Comparison of ENCODE assay signal across 11 cellular contexts in the genomic region with DNA sequence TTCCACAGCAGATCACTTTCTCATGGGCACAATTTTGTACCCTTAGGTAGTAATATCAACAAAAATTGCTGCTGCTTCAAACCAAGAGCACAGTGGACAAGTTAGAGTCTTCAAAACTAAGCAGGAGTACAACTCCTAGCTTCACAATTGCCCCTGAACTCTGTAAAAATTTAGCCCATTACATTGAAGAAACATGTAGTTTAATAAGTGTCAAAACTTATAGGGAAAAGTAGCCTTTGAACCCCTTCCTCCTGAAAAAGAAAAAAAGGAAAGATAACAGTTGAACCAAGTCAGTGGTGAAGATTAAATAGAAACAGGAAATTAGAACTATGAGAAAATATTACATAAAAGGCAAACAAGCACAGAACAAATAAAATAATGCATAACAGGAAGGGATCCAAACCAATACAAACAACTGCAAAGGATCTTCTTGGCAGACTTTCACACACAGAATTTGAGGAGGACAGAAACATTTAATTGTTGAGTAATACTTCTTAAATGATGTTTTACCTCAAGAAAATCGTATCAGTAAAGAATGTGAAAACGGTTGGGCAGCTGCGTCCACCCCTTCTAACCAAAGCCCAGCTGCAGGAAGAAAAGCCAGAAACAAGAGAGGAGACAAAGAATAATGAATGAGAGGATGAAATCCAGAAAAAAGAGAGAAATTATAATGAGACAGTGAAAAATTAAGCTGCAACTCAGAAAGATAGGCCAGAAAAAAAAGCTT.
DNase-seq lines count a peak whose midpoint lies in the region; ATAC-seq and TF ChIP-seq lines count a peak whose summit lies in the region.
"Had no signal": no experiment of that assay in that cellular context is flagged by ENCODE, and none has a peak within 500 bp of the region (broad histone marks: within the 10 kb centered on the region; RNA-seq: fewer than 3 reads in every experiment).

No MANE protein-coding gene starts in this region.

- no peak for ATAC-seq in HG03460 (IDR thresholded peaks at IDR 0.05; ENCODE audit: unreplicated experiment)
- no peak for ATAC-seq in effector memory CD8-positive, alpha-beta T cell (replicated peaks)

- no peak for TF ChIP-seq CTCF in BJ (IDR thresholded peaks at IDR 0.05; ENCODE audit: insufficient read depth, low read depth, low read length)
- no peak for TF ChIP-seq CTCF in A673 (conservative IDR thresholded peaks at IDR 0.05; ENCODE audit: low read depth, low read length)

- H3K36me3 Mint-ChIP-seq in immature natural killer cell, result no peaks in the 10 kb centered on the region
- no peaks in the 10 kb centered on the region for H3K36me3 Mint-ChIP-seq in effector memory CD8-positive, alpha-beta T cell (ENCODE audit: insufficient read depth)

- DNase-seq in BJ (ENCODE audit: low read depth) (peak; percentile 47), MG63 (peak; percentile 72), epidermal melanocyte (ENCODE audit: insufficient read length, low spot score) (peak; percentile 18), non-pigmented ciliary epithelial cell (ENCODE audit: low read depth) (peak; percentile 31), immature natural killer cell (no peak), A673 (ENCODE audit: low spot score) (no peak)
- no peak for DNase-seq in effector memory CD8-positive, alpha-beta T cell
- DNase-seq: activated CD4-positive, CD25-positive, alpha-beta regulatory T cell; NCI-H2081 had no signal

- H3K9me3 ChIP-seq in MG63 (peaks cover 17% of the 10 kb centered on the region), A673 (ENCODE audit: low read depth, low read length, poor library complexity, severe bottlenecking) (peaks cover 6% of the 10 kb centered on the region)

- H3K36me3 ChIP-seq in BJ (ENCODE audit: control insufficient read depth, insufficient read depth, low read length) (no peaks in the 10 kb centered on the region), MG63 (no peaks in the 10 kb centered on the region), A673 (ENCODE audit: insufficient read depth, low read length, poor library complexity, severe bottlenecking) (no peaks in the 10 kb centered on the region)

- H3K4me1 Mint-ChIP-seq in immature natural killer cell, result no peaks in the 10 kb centered on the region
- no peaks in the 10 kb centered on the region for H3K4me1 Mint-ChIP-seq in effector memory CD8-positive, alpha-beta T cell (ENCODE audit: low read depth in 2 of 2)

- POLR2A ChIA-PET in BJ (lab: Charles Lee), result no interaction called here
- POLR2A ChIA-PET in A673 (lab: Charles Lee; ENCODE audit: low non-redundant PET), result no interaction called here

- H3K4me3 ChIP-seq in BJ (ENCODE audit: low read depth, low read length), result no peak overlapping the region
- no peak overlapping the region for H3K4me3 ChIP-seq in MG63
- no peak overlapping the region for H3K4me3 ChIP-seq in A673 (ENCODE audit: low read depth, low read length, poor library complexity, severe bottlenecking)

- H3K27ac ChIP-seq in A673 (ENCODE audit: low read depth, low read length, poor library complexity, severe bottlenecking), result no peak overlapping the region

- intact Hi-C loops in A673 (cut with micrococcal nuclease; ENCODE audit: unreplicated experiment), result no loop called here

- peaks cover 3 to 22% (median 8%) of the 10 kb centered on the region in 6 donors for H3K9me3 Mint-ChIP-seq in immature natural killer cell
- peaks cover 0 to under 1% of the 10 kb centered on the region in 2 donors for H3K9me3 Mint-ChIP-seq in effector memory CD8-positive, alpha-beta T cell

- no peak overlapping the region for H3K27ac Mint-ChIP-seq in immature natural killer cell
- H3K27ac Mint-ChIP-seq in effector memory CD8-positive, alpha-beta T cell, result no peak overlapping the region
- H3K27ac Mint-ChIP-seq: activated T-helper 2 cell treated with anti-CD3 and anti-CD28 coated beads, Interferon-gamma antibody, Interleukin-2, Interleukin-4, amounts not matched to agents 10 μg/mL and 5 μg/mL and 100 μg/mL, durations not matched to agents 14 hours and 24 hours and 36 hours had no signal

- H3K27me3 ChIP-seq in BJ (ENCODE audit: control insufficient read depth, insufficient read depth, low read length) (no peaks in the 10 kb centered on the region), MG63 (no peaks in the 10 kb centered on the region), A673 (replicated peaks; ENCODE audit: insufficient read depth, low read depth, low read length, poor library complexity) (no peaks in the 10 kb centered on the region)

- H3K27me3 Mint-ChIP-seq in immature natural killer cell (ENCODE audit: low read depth in 3 of 3), result peaks cover 0 to 1% (median 0%) of the 10 kb centered on the region in 3 donors
- H3K27me3 Mint-ChIP-seq in effector memory CD8-positive, alpha-beta T cell, result no peaks in the 10 kb centered on the region

- CTCF ChIA-PET in BJ (lab: Yijun Ruan, JAX), result interaction anchor here (1.0 to 2.6 kb wide), 4 partner anchors 9 to 34 kb away, joined by 3 to 8 read pairs (median 4); no protein-coding TSS in a partner anchor
- CTCF ChIA-PET in A673 (lab: Charles Lee), result no interaction called here

- no peaks in the 10 kb centered on the region for H3K4me1 ChIP-seq in A673 (ENCODE audit: insufficient read depth, low read length, poor library complexity, severe bottlenecking)

- H3K4me3 Mint-ChIP-seq in immature natural killer cell, result no peak overlapping the region
- no peak overlapping the region for H3K4me3 Mint-ChIP-seq in effector memory CD8-positive, alpha-beta T cell

- BruUV-seq in A673 (replicated peaks; lab: Mats Ljungman, UMichigan), result no TSS peak

Comparison
In these comparisons a context has a peak if more than half of its experiments do, and no peak if none do; other contexts are left out.
1. DNase-seq: peak in BJ (single experiment), MG63 (single experiment), epidermal melanocyte (single experiment) and non-pigmented ciliary epithelial cell (single experiment); none in immature natural killer cell (0 of 3), effector memory CD8-positive, alpha-beta T cell (0 of 3) and A673 (single experiment).